In the genomic region with DNA sequence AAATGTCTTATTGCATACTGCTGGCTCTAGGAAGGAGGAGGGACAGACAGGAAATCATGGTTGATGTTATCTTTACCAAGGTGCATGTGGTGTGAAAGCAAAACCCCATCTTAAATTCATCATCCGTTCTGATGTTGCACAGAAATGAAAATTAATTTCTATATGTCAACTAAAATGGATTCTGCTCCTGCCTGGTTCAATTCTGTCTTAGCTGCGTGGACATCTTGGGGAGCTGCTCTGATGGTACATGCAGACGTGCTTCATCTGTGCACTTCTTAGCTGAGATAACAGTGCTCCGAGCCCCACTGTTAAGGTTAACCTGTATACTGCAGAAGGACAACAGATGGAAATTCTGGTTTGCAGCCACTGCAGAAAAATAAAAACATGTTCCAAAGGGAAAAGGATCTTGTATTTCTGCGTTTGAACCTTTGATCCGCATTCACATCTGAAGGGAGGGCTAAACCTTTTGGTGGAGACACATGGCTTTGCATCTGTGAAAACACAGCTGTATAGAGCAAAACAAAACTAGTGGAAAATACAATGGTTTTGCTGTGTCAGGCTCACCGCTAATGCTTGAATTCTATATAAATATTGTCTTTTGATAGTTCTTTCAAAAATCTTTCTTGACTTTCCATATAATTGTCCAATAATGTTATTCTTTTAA, we compare ENCODE assay signal across 8 cellular contexts. TPM values are rescaled to one million over a fixed set of nuclear protein-coding genes. Genes with fewer than 3 reads are reported as not detected.
DNase-seq lines count a peak whose midpoint lies in the region; ATAC-seq, FAIRE-seq and TF ChIP-seq lines count a peak whose summit lies in the region.

No MANE protein-coding gene starts in this region.

- H3K4me1 Mint-ChIP-seq in nephron progenitor cell: peaks cover 63% of the 10 kb centered on the region

- H3K4me1 ChIP-seq in foreskin keratinocyte: no peaks in the 10 kb centered on the region

- H3K4me3 Mint-ChIP-seq in nephron progenitor cell: peak overlapping the region; percentile 59

- TF ChIP-seq POLR2A in GM12892 (IDR thresholded peaks at IDR 0.05; ENCODE audit: low read depth, low read length): no peak

- peak; percentile 78 for FAIRE-seq in GM12892 (lab: Jason Lieb, UNC)

- DNase-seq in GM12892 (ENCODE audit: insufficient read length): no peak
- peak; percentile 56 for DNase-seq in NCI-H146 treated with DMSO at 0.1 percent for 48 hours (lab: John Stamatoyannopoulos, UW; ENCODE audit: unreplicated experiment)
- DNase-seq in activated naive CD4-positive, alpha-beta T cell treated with anti-CD3 and anti-CD28 coated beads, Interleukin-2, amount 50 U/mL, for 72 hours (ENCODE audit: low spot score in 2 of 2): no peak
- DNase-seq in nephron progenitor cell: no peak
- no peak for DNase-seq in foreskin keratinocyte
- DNase-seq in coronary artery (ENCODE audit: low spot score): no peak

- peaks cover 59% of the 10 kb centered on the region for H3K27me3 ChIP-seq in foreskin keratinocyte

- no peak overlapping the region for H3K27ac ChIP-seq in foreskin keratinocyte
- H3K27ac ChIP-seq in coronary artery: no peak overlapping the region

- H3K9me3 Mint-ChIP-seq in activated naive CD4-positive, alpha-beta T cell treated with anti-CD3 and anti-CD28 coated beads, Interleukin-2, amount 50 U/mL, for 72 hours: no peaks in the 10 kb centered on the region
- H3K9me3 Mint-ChIP-seq in nephron progenitor cell: no peaks in the 10 kb centered on the region

- H3K27me3 Mint-ChIP-seq in nephron progenitor cell (ENCODE audit: low read depth, poor library complexity): peaks cover 2% of the 10 kb centered on the region

- H3K36me3 Mint-ChIP-seq in activated naive CD4-positive, alpha-beta T cell treated with anti-CD3 and anti-CD28 coated beads, Interleukin-2, amount 50 U/mL, for 72 hours: no peaks in the 10 kb centered on the region
- no peaks in the 10 kb centered on the region for H3K36me3 Mint-ChIP-seq in nephron progenitor cell (ENCODE audit: low read depth)

- ATAC-seq in activated naive CD4-positive, alpha-beta T cell treated with anti-CD3 and anti-CD28 coated beads, Interleukin-2, amount 50 U/mL, for 72 hours: peak; percentile 55 to 61
- ATAC-seq in foreskin keratinocyte (no peak), HG03565 (IDR thresholded peaks at IDR 0.05; ENCODE audit: unreplicated experiment) (no peak), HG03025 (IDR thresholded peaks at IDR 0.05; ENCODE audit: low FRiP score, unreplicated experiment) (no peak)

- TF ChIP-seq CTCF in nephron progenitor cell (IDR thresholded peaks at IDR 0.05) (no peak), foreskin keratinocyte (conservative IDR thresholded peaks at IDR 0.05) (no peak), coronary artery (IDR thresholded peaks at IDR 0.05) (no peak)

- H3K4me3 ChIP-seq in coronary artery: no peak overlapping the region

- H3K27ac Mint-ChIP-seq in activated naive CD4-positive, alpha-beta T cell treated with anti-CD3 and anti-CD28 coated beads, Interleukin-2, amount 50 U/mL, for 72 hours: peak overlapping the region in 1 of 2 donors; percentile 48
- no peak overlapping the region for H3K27ac Mint-ChIP-seq in nephron progenitor cell

RNA-seq across cellular contexts. Expression of a gene that starts 50.5 kb away (rescaled TPM):
- 8.2 TPM for polyA plus RNA-seq in GM12892 (2012; ENCODE audit: missing spikeins)
- total RNA-seq in activated naive CD4-positive, alpha-beta T cell treated with anti-CD3 and anti-CD28 coated beads, Interleukin-2, amount 50 U/mL, for 72 hours: 10 to 100 TPM; 10.5 to 11.8 TPM
- 1.3 and 1.5 TPM in 2 replicates for total RNA-seq in foreskin keratinocyte
- 1.3 and 1.9 TPM in 2 replicates for polyA plus RNA-seq in foreskin keratinocyte

Comparison
In these comparisons a context has a peak if more than half of its experiments do, and no peak if none do; other contexts are left out.
1. ATAC-seq: peak in activated naive CD4-positive, alpha-beta T cell treated with anti-CD3 and anti-CD28 coated beads, Interleukin-2, amount 50 U/mL, for 72 hours (2 of 2); none in foreskin keratinocyte (single experiment), HG03565 (single experiment) and HG03025 (single experiment).